ENCODE assay signal across 2 cellular contexts in the genomic region with DNA sequence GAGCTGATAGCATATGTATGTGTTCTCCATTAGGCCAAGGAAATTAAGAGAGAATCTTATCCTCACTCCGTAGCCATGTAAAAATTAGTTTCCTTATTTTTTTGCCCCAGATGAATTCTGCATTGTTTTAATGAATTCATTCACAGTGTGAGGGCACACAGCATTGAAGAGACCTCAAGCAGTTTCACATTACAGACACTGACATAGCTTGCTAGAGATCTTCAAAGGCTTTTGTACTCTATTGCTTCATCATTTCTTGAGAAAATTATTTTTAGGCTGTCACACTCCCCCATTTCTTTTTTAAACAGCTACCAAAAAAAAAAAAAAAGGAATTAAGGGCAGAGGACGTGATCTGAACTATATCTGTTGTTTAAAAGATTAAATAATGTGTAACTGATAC.
TF ChIP-seq lines count a peak whose summit lies in the region.

No MANE protein-coding gene starts in this region.

TF ChIP-seq in GM12878, 131 proteins besides CTCF, POLR2A, EP300 and RAD21 (continues in another document):
- TF ChIP-seq CREB1 (IDR thresholded peaks at IDR 0.05; ENCODE audit: low read depth) (0 out of 2 replicates have a peak, but pooled peaks have one; percentile 18), SMAD5 (IDR thresholded peaks at IDR 0.05; ENCODE audit: low read depth) (no peak), RBBP5 (conservative IDR thresholded peaks at IDR 0.05) (no peak), RFX5 (IDR thresholded peaks at IDR 0.05; ENCODE audit: low read depth, low read length) (no peak), CHD1 (IDR thresholded peaks at IDR 0.05; ENCODE audit: low read depth, low read length) (no peak), HDAC2 (IDR thresholded peaks at IDR 0.05) (no peak), SIX5 (IDR thresholded peaks at IDR 0.05; ENCODE audit: low read depth, low read length, severe bottlenecking) (no peak), ZNF217 (IDR thresholded peaks at IDR 0.05) (no peak), POLR2AphosphoS5 (IDR thresholded peaks at IDR 0.05; ENCODE audit: low read length) (no peak), BCL11A (IDR thresholded peaks at IDR 0.05; ENCODE audit: low read depth, low read length) (no peak)
- TF ChIP-seq, protein P1, sequence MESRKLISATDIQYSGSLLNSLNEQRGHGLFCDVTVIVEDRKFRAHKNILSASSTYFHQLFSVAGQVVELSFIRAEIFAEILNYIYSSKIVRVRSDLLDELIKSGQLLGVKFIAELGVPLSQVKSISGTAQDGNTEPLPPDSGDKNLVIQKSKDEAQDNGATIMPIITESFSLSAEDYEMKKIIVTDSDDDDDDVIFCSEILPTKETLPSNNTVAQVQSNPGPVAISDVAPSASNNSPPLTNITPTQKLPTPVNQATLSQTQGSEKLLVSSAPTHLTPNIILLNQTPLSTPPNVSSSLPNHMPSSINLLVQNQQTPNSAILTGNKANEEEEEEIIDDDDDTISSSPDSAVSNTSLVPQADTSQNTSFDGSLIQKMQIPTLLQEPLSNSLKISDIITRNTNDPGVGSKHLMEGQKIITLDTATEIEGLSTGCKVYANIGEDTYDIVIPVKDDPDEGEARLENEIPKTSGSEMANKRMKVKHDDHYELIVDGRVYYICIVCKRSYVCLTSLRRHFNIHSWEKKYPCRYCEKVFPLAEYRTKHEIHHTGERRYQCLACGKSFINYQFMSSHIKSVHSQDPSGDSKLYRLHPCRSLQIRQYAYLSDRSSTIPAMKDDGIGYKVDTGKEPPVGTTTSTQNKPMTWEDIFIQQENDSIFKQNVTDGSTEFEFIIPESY (IDR thresholded peaks at IDR 0.05): no peak
- TF ChIP-seq, protein P2, sequence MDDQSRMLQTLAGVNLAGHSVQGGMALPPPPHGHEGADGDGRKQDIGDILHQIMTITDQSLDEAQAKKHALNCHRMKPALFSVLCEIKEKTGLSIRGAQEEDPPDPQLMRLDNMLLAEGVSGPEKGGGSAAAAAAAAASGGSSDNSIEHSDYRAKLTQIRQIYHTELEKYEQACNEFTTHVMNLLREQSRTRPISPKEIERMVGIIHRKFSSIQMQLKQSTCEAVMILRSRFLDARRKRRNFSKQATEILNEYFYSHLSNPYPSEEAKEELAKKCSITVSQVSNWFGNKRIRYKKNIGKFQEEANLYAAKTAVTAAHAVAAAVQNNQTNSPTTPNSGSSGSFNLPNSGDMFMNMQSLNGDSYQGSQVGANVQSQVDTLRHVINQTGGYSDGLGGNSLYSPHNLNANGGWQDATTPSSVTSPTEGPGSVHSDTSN (IDR thresholded peaks at IDR 0.05; ENCODE audit: insufficient replicate concordance, low read depth, low read length): no peak
- TF ChIP-seq, protein P3, sequence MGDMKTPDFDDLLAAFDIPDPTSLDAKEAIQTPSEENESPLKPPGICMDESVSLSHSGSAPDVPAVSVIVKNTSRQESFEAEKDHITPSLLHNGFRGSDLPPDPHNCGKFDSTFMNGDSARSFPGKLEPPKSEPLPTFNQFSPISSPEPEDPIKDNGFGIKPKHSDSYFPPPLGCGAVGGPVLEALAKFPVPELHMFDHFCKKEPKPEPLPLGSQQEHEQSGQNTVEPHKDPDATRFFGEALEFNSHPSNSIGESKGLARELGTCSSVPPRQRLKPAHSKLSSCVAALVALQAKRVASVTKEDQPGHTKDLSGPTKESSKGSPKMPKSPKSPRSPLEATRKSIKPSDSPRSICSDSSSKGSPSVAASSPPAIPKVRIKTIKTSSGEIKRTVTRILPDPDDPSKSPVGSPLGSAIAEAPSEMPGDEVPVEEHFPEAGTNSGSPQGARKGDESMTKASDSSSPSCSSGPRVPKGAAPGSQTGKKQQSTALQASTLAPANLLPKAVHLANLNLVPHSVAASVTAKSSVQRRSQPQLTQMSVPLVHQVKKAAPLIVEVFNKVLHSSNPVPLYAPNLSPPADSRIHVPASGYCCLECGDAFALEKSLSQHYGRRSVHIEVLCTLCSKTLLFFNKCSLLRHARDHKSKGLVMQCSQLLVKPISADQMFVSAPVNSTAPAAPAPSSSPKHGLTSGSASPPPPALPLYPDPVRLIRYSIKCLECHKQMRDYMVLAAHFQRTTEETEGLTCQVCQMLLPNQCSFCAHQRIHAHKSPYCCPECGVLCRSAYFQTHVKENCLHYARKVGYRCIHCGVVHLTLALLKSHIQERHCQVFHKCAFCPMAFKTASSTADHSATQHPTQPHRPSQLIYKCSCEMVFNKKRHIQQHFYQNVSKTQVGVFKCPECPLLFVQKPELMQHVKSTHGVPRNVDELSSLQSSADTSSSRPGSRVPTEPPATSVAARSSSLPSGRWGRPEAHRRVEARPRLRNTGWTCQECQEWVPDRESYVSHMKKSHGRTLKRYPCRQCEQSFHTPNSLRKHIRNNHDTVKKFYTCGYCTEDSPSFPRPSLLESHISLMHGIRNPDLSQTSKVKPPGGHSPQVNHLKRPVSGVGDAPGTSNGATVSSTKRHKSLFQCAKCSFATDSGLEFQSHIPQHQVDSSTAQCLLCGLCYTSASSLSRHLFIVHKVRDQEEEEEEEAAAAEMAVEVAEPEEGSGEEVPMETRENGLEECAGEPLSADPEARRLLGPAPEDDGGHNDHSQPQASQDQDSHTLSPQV (IDR thresholded peaks at IDR 0.05): no peak
- TF ChIP-seq, protein P4, sequence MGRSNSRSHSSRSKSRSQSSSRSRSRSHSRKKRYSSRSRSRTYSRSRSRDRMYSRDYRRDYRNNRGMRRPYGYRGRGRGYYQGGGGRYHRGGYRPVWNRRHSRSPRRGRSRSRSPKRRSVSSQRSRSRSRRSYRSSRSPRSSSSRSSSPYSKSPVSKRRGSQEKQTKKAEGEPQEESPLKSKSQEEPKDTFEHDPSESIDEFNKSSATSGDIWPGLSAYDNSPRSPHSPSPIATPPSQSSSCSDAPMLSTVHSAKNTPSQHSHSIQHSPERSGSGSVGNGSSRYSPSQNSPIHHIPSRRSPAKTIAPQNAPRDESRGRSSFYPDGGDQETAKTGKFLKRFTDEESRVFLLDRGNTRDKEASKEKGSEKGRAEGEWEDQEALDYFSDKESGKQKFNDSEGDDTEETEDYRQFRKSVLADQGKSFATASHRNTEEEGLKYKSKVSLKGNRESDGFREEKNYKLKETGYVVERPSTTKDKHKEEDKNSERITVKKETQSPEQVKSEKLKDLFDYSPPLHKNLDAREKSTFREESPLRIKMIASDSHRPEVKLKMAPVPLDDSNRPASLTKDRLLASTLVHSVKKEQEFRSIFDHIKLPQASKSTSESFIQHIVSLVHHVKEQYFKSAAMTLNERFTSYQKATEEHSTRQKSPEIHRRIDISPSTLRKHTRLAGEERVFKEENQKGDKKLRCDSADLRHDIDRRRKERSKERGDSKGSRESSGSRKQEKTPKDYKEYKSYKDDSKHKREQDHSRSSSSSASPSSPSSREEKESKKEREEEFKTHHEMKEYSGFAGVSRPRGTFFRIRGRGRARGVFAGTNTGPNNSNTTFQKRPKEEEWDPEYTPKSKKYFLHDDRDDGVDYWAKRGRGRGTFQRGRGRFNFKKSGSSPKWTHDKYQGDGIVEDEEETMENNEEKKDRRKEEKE (IDR thresholded peaks at IDR 0.05): no peak

TF ChIP-seq in SK-N-SH, 30 proteins besides CTCF, POLR2A, EP300 and RAD21:
- TF ChIP-seq GATA2 (CRISPR knock-in tag; IDR thresholded peaks at IDR 0.05) (no peak), POLR2AphosphoS5 (IDR thresholded peaks at IDR 0.05; ENCODE audit: low read depth, low read length) (no peak), SIN3A (IDR thresholded peaks at IDR 0.05; ENCODE audit: borderline replicate concordance, low read depth, low read length) (no peak), MEF2A (IDR thresholded peaks at IDR 0.05; ENCODE audit: borderline replicate concordance, low read depth) (no peak), CHD2 (IDR thresholded peaks at IDR 0.05; ENCODE audit: low read length, partially characterized antibody) (no peak), SMC3 (IDR thresholded peaks at IDR 0.05; ENCODE audit: low read depth, low read length) (no peak), JUND (IDR thresholded peaks at IDR 0.05) (no peak), FOXJ3 (CRISPR knock-in tag; IDR thresholded peaks at IDR 0.05) (no peak), GABPA (IDR thresholded peaks at IDR 0.05; ENCODE audit: low read depth) (no peak), RXRA (IDR thresholded peaks at IDR 0.05; ENCODE audit: borderline replicate concordance, low read depth) (no peak), TEAD4 (IDR thresholded peaks at IDR 0.05; ENCODE audit: borderline replicate concordance, insufficient read depth) (no peak), EZH2phosphoT487 (IDR thresholded peaks at IDR 0.05; ENCODE audit: borderline replicate concordance, low read depth) (no peak), RFX5 (IDR thresholded peaks at IDR 0.05; ENCODE audit: low read length) (no peak), NFIC (IDR thresholded peaks at IDR 0.05; ENCODE audit: borderline replicate concordance) (no peak), NRF1 (IDR thresholded peaks at IDR 0.05; ENCODE audit: low read depth, low read length) (no peak), TAF1 (IDR thresholded peaks at IDR 0.05; ENCODE audit: borderline replicate concordance, low read depth, low read length) (no peak)
- TF ChIP-seq, protein P5, sequence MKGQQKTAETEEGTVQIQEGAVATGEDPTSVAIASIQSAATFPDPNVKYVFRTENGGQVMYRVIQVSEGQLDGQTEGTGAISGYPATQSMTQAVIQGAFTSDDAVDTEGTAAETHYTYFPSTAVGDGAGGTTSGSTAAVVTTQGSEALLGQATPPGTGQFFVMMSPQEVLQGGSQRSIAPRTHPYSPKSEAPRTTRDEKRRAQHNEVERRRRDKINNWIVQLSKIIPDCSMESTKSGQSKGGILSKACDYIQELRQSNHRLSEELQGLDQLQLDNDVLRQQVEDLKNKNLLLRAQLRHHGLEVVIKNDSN (IDR thresholded peaks at IDR 0.05; ENCODE audit: borderline replicate concordance, low read depth): no peak
- TF ChIP-seq, protein P2 (IDR thresholded peaks at IDR 0.05): no peak
- TF ChIP-seq, protein P6, sequence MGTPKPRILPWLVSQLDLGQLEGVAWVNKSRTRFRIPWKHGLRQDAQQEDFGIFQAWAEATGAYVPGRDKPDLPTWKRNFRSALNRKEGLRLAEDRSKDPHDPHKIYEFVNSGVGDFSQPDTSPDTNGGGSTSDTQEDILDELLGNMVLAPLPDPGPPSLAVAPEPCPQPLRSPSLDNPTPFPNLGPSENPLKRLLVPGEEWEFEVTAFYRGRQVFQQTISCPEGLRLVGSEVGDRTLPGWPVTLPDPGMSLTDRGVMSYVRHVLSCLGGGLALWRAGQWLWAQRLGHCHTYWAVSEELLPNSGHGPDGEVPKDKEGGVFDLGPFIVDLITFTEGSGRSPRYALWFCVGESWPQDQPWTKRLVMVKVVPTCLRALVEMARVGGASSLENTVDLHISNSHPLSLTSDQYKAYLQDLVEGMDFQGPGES (IDR thresholded peaks at IDR 0.05; ENCODE audit: low read depth, low read length): no peak
- TF ChIP-seq, protein P7, sequence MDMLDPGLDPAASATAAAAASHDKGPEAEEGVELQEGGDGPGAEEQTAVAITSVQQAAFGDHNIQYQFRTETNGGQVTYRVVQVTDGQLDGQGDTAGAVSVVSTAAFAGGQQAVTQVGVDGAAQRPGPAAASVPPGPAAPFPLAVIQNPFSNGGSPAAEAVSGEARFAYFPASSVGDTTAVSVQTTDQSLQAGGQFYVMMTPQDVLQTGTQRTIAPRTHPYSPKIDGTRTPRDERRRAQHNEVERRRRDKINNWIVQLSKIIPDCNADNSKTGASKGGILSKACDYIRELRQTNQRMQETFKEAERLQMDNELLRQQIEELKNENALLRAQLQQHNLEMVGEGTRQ (IDR thresholded peaks at IDR 0.05; ENCODE audit: borderline replicate concordance, low read depth, low read length): no peak
